In genomic region chr2:137966043-137966442, GRCh38 we compare ENCODE assay signal across 14 cellular contexts. TPM values are rescaled to one million over a fixed set of nuclear protein-coding genes. Genes with fewer than 3 reads are reported as not detected.
A peak's percentile ranks its signal among the peaks of the same experiment; 100 is the strongest.
DNase-seq lines count a peak whose midpoint lies in the region; ATAC-seq and TF ChIP-seq lines count a peak whose summit lies in the region.
"Had no signal": no experiment of that assay in that cellular context is flagged by ENCODE, and none has a peak within 500 bp of the region (broad histone marks: within the 10 kb centered on the region; RNA-seq: fewer than 3 reads in every experiment).

No MANE protein-coding gene starts in this region.

- H3K4me1 ChIP-seq in right atrium auricular region (peaks cover 0 to 17% of the 10 kb centered on the region in 2 donors), gastroesophageal sphincter (peaks cover 0 to 20% (median 5%) of the 10 kb centered on the region in 3 donors), trophoblast cell (ENCODE audit: control insufficient read depth in 1 of 2, insufficient read depth in 2 of 2, low read length in 2 of 2) (peaks cover 0 to 5% of the 10 kb centered on the region in 2 experiments), vagina (peaks cover 14% of the 10 kb centered on the region)

- H2BK12ac ChIP-seq in trophoblast cell (ENCODE audit: low read length), result no peak overlapping the region

- no peak overlapping the region for H4K91ac ChIP-seq in trophoblast cell (ENCODE audit: low read depth, low read length)

- whole genome bisulfite sequencing in gastroesophageal sphincter (ENCODE audit: low coverage in 1 of 2), 2 donors, result 68 to 85% methylated on average over 3 of the region's 3 CpGs
- no CpG with 5 or more reads among the region's 3 CpGs for WGBS in trophoblast cell (ENCODE audit: extremely low coverage, insufficient coverage, insufficient read length)

- no peak overlapping the region for H2AK5ac ChIP-seq in trophoblast cell (ENCODE audit: low read length)

- no peak overlapping the region for H3K9ac ChIP-seq in trophoblast cell (ENCODE audit: low read length)

- H3K36me3 ChIP-seq in right atrium auricular region (no peaks in the 10 kb centered on the region), gastroesophageal sphincter (peaks cover 0 to under 1% of the 10 kb centered on the region in 2 donors), trophoblast cell (ENCODE audit: control insufficient read depth in 1 of 2, insufficient read depth in 2 of 2, low read length in 2 of 2) (peaks cover 0 to under 1% of the 10 kb centered on the region in 2 experiments), vagina (no peaks in the 10 kb centered on the region)

- TF ChIP-seq CTCF in right atrium auricular region (IDR thresholded peaks at IDR 0.05), result no peak
- no peak for TF ChIP-seq CTCF in gastroesophageal sphincter (IDR thresholded peaks at IDR 0.05)
- TF ChIP-seq CTCF in vagina (IDR thresholded peaks at IDR 0.05), result no peak

- no peak overlapping the region for H3K18ac ChIP-seq in trophoblast cell (ENCODE audit: low read length)

- no peak overlapping the region for H3K23ac ChIP-seq in trophoblast cell (ENCODE audit: low read length)

- H3K27me3 ChIP-seq in right atrium auricular region (no peaks in the 10 kb centered on the region), gastroesophageal sphincter (no peaks in the 10 kb centered on the region), trophoblast cell (ENCODE audit: insufficient read depth, low read length) (no peaks in the 10 kb centered on the region), vagina (no peaks in the 10 kb centered on the region)

- peaks cover 13% of the 10 kb centered on the region for H3K79me1 ChIP-seq in trophoblast cell (ENCODE audit: low read length)

- H3K4ac ChIP-seq in trophoblast cell (ENCODE audit: low read depth, low read length), result no peak overlapping the region

- H2BK120ac ChIP-seq in trophoblast cell (ENCODE audit: insufficient read depth, low read length, poor library complexity), result no peak overlapping the region

- no peak overlapping the region for H2BK5ac ChIP-seq in trophoblast cell (ENCODE audit: low read depth, low read length, poor library complexity)

- no peak overlapping the region for H2AFZ ChIP-seq in trophoblast cell (ENCODE audit: insufficient read depth, low read length, poor library complexity)

- no peak overlapping the region for H4K12ac ChIP-seq in trophoblast cell (ENCODE audit: low read depth, low read length)

- TF ChIP-seq POLR2A in gastroesophageal sphincter (IDR thresholded peaks at IDR 0.05), result no peak
- TF ChIP-seq POLR2A in vagina (IDR thresholded peaks at IDR 0.05), result no peak

- no peak for ATAC-seq in gastroesophageal sphincter
- ATAC-seq in HG03196 (IDR thresholded peaks at IDR 0.05; ENCODE audit: unreplicated experiment), result no peak
- ATAC-seq: A549; stimulated activated naive B cell treated with anti-CD40 and anti-IgM and Interleukin-4, amounts not matched to agents 10 μg/mL and 1 μg/mL and 100 μg/mL, for 72 hours had no signal

- H3K9me3 ChIP-seq in right atrium auricular region, result no peaks in the 10 kb centered on the region
- H3K9me3 ChIP-seq in gastroesophageal sphincter, result no peaks in the 10 kb centered on the region
- H3K9me3 ChIP-seq in trophoblast cell (ENCODE audit: insufficient read depth, low read depth, low read length), result no peaks in the 10 kb centered on the region
- no peaks in the 10 kb centered on the region for H3K9me3 ChIP-seq in vagina
- H3K9me3 ChIP-seq: A549 had no signal

- no peak overlapping the region for H4K8ac ChIP-seq in trophoblast cell (ENCODE audit: low read depth, low read length)

- intact Hi-C loops in cardiac septum (cut with DNase I) (loop anchor here (5.0 kb wide), 2 partner anchors 536 to 741 kb away; partner anchors contain the start of gene SPOPL), vagina (cut with DNase I) (no loop called here)

- H3K27ac ChIP-seq in right atrium auricular region (peak overlapping the region; percentile 16 to 78), gastroesophageal sphincter (peak overlapping the region in 1 of 4 donors; percentile 1), trophoblast cell (ENCODE audit: low read depth, low read length) (no peak overlapping the region), vagina (peak overlapping the region; percentile 88)
- H3K27ac ChIP-seq: A549 had no signal

- H3K4me2 ChIP-seq in trophoblast cell (ENCODE audit: low read length), result peak overlapping the region; percentile 53
- H3K4me2 ChIP-seq: A549 had no signal

- TF ChIP-seq EP300 in gastroesophageal sphincter (IDR thresholded peaks at IDR 0.05), result no peak

- DNase-seq in right atrium auricular region (ENCODE audit: low spot score) (no peak), cardiac septum (ENCODE audit: low spot score) (no peak), trophoblast cell (no peak), vagina (ENCODE audit: extremely low spot score in 2 of 2) (no peak), SIG-M5 (lab: John Stamatoyannopoulos, UW) (no peak), NCI-H2227 (lab: John Stamatoyannopoulos, UW; ENCODE audit: unreplicated experiment) (no peak)
- DNase-seq: activated naive CD4-positive, alpha-beta T cell; NCI-H1048; NCI-H2227 treated with DMSO at 0.1 percent for 48 hours; retina; stimulated activated naive B cell treated with anti-CD40 and anti-IgM and Interleukin-4, amounts not matched to agents 10 μg/mL and 1 μg/mL and 100 μg/mL, for 72 hours had no signal

- no peak overlapping the region for H3K14ac ChIP-seq in trophoblast cell (ENCODE audit: low read length)

- peaks cover 3% of the 10 kb centered on the region for H3K79me2 ChIP-seq in trophoblast cell (ENCODE audit: control insufficient read depth, insufficient read depth, low read length, poor library complexity)

- peak overlapping the region; percentile 35 to 54 for H3K4me3 ChIP-seq in right atrium auricular region
- H3K4me3 ChIP-seq in gastroesophageal sphincter, result peak overlapping the region; percentile 5 to 51
- no peak overlapping the region for H3K4me3 ChIP-seq in trophoblast cell (ENCODE audit: low read depth, low read length)
- peak overlapping the region; percentile 32 to 48 for H3K4me3 ChIP-seq in vagina
- H3K4me3 ChIP-seq: A549 had no signal

RNA-seq across cellular contexts. Expression of gene HNMT, which starts 1.8 kb away (rescaled TPM):
- 10 to 100 TPM in 1 of 2 donors, 1 to 10 TPM in 1; 8.0 to 10.5 TPM for total RNA-seq in right atrium auricular region
- 11.8 TPM for total RNA-seq in cardiac septum
- total RNA-seq in gastroesophageal sphincter, result 10 to 100 TPM; 16.7 to 52.8 (median 47.7) TPM
- polyA plus RNA-seq in trophoblast cell (2013), result 43.2 and 52.0 TPM in 2 replicates
- total RNA-seq in vagina, result 18.9 TPM
